ENCODE assay signal across 10 cellular contexts in the genomic region with DNA sequence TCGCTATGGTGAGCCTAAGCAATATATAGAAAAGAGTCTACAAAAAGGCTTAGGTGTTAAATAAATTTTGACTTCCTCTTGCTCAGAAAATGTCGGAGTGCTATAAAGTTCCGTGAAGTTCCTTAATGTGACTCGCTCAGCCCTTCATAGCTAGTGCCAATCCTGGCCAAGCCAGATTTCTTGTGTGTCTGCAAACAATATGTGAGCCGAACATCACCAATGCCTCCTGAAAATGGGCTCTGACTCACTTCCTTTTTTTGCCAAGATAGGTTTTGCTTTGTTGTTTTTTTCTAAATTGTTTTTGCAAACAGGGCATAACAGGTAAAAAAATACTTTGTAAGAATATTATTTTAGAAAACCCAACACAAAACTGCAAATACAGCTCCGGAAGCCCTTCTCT. TPM values are rescaled to one million over a fixed set of nuclear protein-coding genes. Genes with fewer than 3 reads are reported as not detected.
DNase-seq lines count a peak whose midpoint lies in the region; ATAC-seq, FAIRE-seq and TF ChIP-seq lines count a peak whose summit lies in the region.
"Had no signal": no experiment of that assay in that cellular context is flagged by ENCODE, and none has a peak within 500 bp of the region (broad histone marks: within the 10 kb centered on the region; RNA-seq: fewer than 3 reads in every experiment).

No MANE protein-coding gene starts in this region.

- H2AFZ ChIP-seq in K562 (ENCODE audit: low read depth, low read length): no peak overlapping the region

- no peaks in the 10 kb centered on the region for H3K9me1 ChIP-seq in K562 (ENCODE audit: control insufficient read depth, insufficient read depth, low read length)

- intact Hi-C loops in K562 (cut with micrococcal nuclease): no loop called here
- intact Hi-C loops in natural killer cell (cut with micrococcal nuclease): loop anchor here (1.0 to 5.0 kb wide), 2 partner anchors 37 to 46 kb away; no protein-coding TSS in a partner anchor

- H3K27me3 ChIP-seq in K562 (ENCODE audit: control insufficient read depth in 2 of 2, insufficient read depth in 2 of 2, low read length in 2 of 2): no peaks in the 10 kb centered on the region

- no peaks in the 10 kb centered on the region for H3K79me2 ChIP-seq in K562 (ENCODE audit: control insufficient read depth, insufficient read depth, low read length)

- in situ Hi-C loops in K562 (cut with MboI): loop anchor here (5.0 kb wide), 1 partner anchor 53 kb away; no protein-coding TSS in a partner anchor

- H3K36me3 Mint-ChIP-seq in natural killer cell: peaks cover 28% of the 10 kb centered on the region

- peak; percentile 63 to 73 for DNase-seq in NOMO-1 (lab: John Stamatoyannopoulos, UW; ENCODE audit: unreplicated experiment in 2 of 2)
- no peak for DNase-seq in K562 (ENCODE audit: extremely low read depth in 1 of 4, low spot score in 3 of 4)
- DNase-seq in natural killer cell: no peak
- DNase-seq in COR-L47 (lab: John Stamatoyannopoulos, UW): no peak
- DNase-seq in NCI-H526 treated with DMSO at 0.1 percent for 48 hours (lab: John Stamatoyannopoulos, UW): no peak
- DNase-seq: NCI-H69 had no signal

- no peak for FAIRE-seq in K562 (lab: Jason Lieb, UNC)
- FAIRE-seq: HTR-8/SVneo had no signal

- no peak for TF ChIP-seq CTCF in K562 (IDR thresholded peaks at IDR 0.05 in 2 of 3, conservative IDR thresholded peaks at IDR 0.05 in 1 of 3; ENCODE audit: insufficient read depth in 2 of 3, low read depth in 1 of 3, low read length in 3 of 3)
- no peak for TF ChIP-seq CTCF in natural killer cell (IDR thresholded peaks at IDR 0.05)

- TF ChIP-seq EP300 in K562 (IDR thresholded peaks at IDR 0.05; ENCODE audit: low read length): no peak

- 66% methylated on average over 6 of the region's 6 CpGs for WGBS in K562 (ENCODE audit: insufficient coverage, low coverage, missing lambda C conversion rate)

- POLR2A ChIA-PET in K562 (lab: Yijun Ruan, JAX): no interaction called here

- H3K9me3 ChIP-seq in K562 (replicated peaks; ENCODE audit: control insufficient read depth, insufficient read depth, low read depth, low read length): no peaks in the 10 kb centered on the region

- H4K20me1 ChIP-seq in K562 (replicated peaks; ENCODE audit: control insufficient read depth, insufficient read depth, low read length): no peaks in the 10 kb centered on the region

- H3K9me3 Mint-ChIP-seq in natural killer cell: no peaks in the 10 kb centered on the region

- no peak for TF ChIP-seq RAD21 in K562 (CRISPR knock-in tag; conservative IDR thresholded peaks at IDR 0.05 in 1 of 2, IDR thresholded peaks at IDR 0.05 in 1 of 2)

- H3K9ac ChIP-seq in K562 (ENCODE audit: insufficient read depth in 1 of 2, low read depth in 2 of 2, low read length in 2 of 2): no peak overlapping the region

- H3K4me1 ChIP-seq in K562 (replicated peaks in 1 of 2; ENCODE audit: control insufficient read depth in 2 of 2, insufficient read depth in 2 of 2, low read length in 2 of 2): no peaks in the 10 kb centered on the region

- CTCF ChIA-PET in K562 (lab: Yijun Ruan, JAX; ENCODE audit: low intra/inter-chr PET ratio): no interaction called here

- H3K27ac Mint-ChIP-seq in natural killer cell: peak overlapping the region; percentile 91 to 96

- no peak overlapping the region for H3K27ac ChIP-seq in K562 (ENCODE audit: extremely low read depth, low read depth, low read length)

- H3K4me3 Mint-ChIP-seq in natural killer cell: peak overlapping the region; percentile 93

- no peaks in the 10 kb centered on the region for H3K27me3 Mint-ChIP-seq in natural killer cell (ENCODE audit: low read depth in 2 of 2)

- no peak overlapping the region for H3K4me3 ChIP-seq in K562

- no TSS peak for BruUV-seq in K562 (replicated peaks; lab: Mats Ljungman, UMichigan)

- TF ChIP-seq POLR2A in K562 (conservative IDR thresholded peaks at IDR 0.05): no peak

- no peak overlapping the region for H3K4me2 ChIP-seq in K562 (ENCODE audit: insufficient read depth, low read length)

- peaks cover 89 to 92% of the 10 kb centered on the region in 2 donors for H3K4me1 Mint-ChIP-seq in natural killer cell

- ATAC-seq in GM18502 (IDR thresholded peaks at IDR 0.05; ENCODE audit: poor library complexity, unreplicated experiment) (peak; percentile 40), K562 (no peak), natural killer cell (peak in 1 of 3 donors; percentile 37), HG02763 (IDR thresholded peaks at IDR 0.05; ENCODE audit: unreplicated experiment) (no peak), HG02840 (IDR thresholded peaks at IDR 0.05; ENCODE audit: low FRiP score, unreplicated experiment) (no peak)

- H3K36me3 ChIP-seq in K562 (ENCODE audit: control insufficient read depth, insufficient read depth, low read length): no peaks in the 10 kb centered on the region

TF ChIP-seq in K562, 482 proteins besides CTCF, POLR2A, EP300 and RAD21:
- TF ChIP-seq, protein P1, sequence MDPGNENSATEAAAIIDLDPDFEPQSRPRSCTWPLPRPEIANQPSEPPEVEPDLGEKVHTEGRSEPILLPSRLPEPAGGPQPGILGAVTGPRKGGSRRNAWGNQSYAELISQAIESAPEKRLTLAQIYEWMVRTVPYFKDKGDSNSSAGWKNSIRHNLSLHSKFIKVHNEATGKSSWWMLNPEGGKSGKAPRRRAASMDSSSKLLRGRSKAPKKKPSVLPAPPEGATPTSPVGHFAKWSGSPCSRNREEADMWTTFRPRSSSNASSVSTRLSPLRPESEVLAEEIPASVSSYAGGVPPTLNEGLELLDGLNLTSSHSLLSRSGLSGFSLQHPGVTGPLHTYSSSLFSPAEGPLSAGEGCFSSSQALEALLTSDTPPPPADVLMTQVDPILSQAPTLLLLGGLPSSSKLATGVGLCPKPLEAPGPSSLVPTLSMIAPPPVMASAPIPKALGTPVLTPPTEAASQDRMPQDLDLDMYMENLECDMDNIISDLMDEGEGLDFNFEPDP (CRISPR knock-in tag; IDR thresholded peaks at IDR 0.05): no peak
- TF ChIP-seq SPI1 (IDR thresholded peaks at IDR 0.05; ENCODE audit: borderline replicate concordance, low read depth, low read length) (peak; percentile 80), SUPT5H (IDR thresholded peaks at IDR 0.05) (no peak), MYNN (IDR thresholded peaks at IDR 0.05) (no peak), MYNN (CRISPR knock-in tag; IDR thresholded peaks at IDR 0.05) (no peak)

RNA-seq across cellular contexts. Expression of a gene that starts 26.1 kb away (rescaled TPM):
- total RNA-seq in K562 (2011; cell fraction: chromatin; rRNA removed; ENCODE audit: low replicate concordance): 0.40 and 0.49 TPM in 2 replicates
- 0.50 and 0.53 TPM in 2 replicates for total RNA-seq in K562 (2011; cell fraction: nucleolus; rRNA removed)
- 0.59 and 1.1 TPM in 2 replicates for total RNA-seq in K562 (2011; cell fraction: nucleoplasm; rRNA removed)
- total RNA-seq in K562 (2014; rRNA removed) (1.8 and 3.6 TPM in 2 replicates), K562 (2014; rRNA removed; fragmentation: Illumina TruSeq; extraction: Trizol) (3.4 and 3.8 TPM in 2 replicates), K562 (2015; rRNA removed; fragmentation: Illumina TruSeq; extraction: Trizol) (1.9 and 2.0 TPM in 2 replicates), K562 (2021) (2.5 and 4.2 TPM in 2 replicates), natural killer cell (100 to 1,000 TPM in 1 of 3 donors, 10 to 100 TPM in 2; 73.9 to 105 (median 84.6) TPM)
- polyA plus RNA-seq in K562 (2011; rRNA removed) (0.72 and 2.0 TPM in 2 replicates), K562 (2014; fragmentation: Illumina TruSeq; extraction: Trizol) (4.1 and 6.4 TPM in 2 replicates), K562 (2014; fragmentation: Nextera tagmentation; extraction: Ambion mirVana) (under 1 TPM; 0.74 to 0.77 TPM), K562 (2014; rRNA removed) (3.1 and 3.4 TPM in 2 replicates)
- polyA plus RNA-seq in K562 (2011; cell fraction: cytosol; rRNA removed): 0.69 and 1.8 TPM in 2 replicates
- 0.78 and 1.8 TPM in 2 replicates for polyA plus RNA-seq in K562 (2011; cell fraction: nucleus; rRNA removed)
- 1.9 and 3.4 TPM in 2 replicates for polyA plus RNA-seq in K562 (2012)
- polyA minus RNA-seq in K562 (2011; rRNA and poly(A)+ RNA removed): 0.35 and 2.1 TPM in 2 replicates
- 0.57 and 0.64 TPM in 2 replicates for polyA minus RNA-seq in K562 (2011; cell fraction: cytosol; rRNA and poly(A)+ RNA removed)
- 0.27 and 1.2 TPM in 2 replicates for polyA minus RNA-seq in K562 (2011; cell fraction: nucleus; rRNA and poly(A)+ RNA removed)

Comparison
In these comparisons a context has a peak if more than half of its experiments do, and no peak if none do; other contexts are left out.
1. DNase-seq: peak in NOMO-1 (2 of 2); none in K562 (0 of 4), natural killer cell (single experiment), COR-L47 (single experiment) and NCI-H526 treated with DMSO at 0.1 percent for 48 hours (single experiment).
2. RNA of a gene that starts 26.1 kb away (total RNA-seq): 73.9 to 105 TPM in natural killer cell; 0.40 to 4.2 TPM in K562; every median in the first group is over 10 times any median in the second.